Comparison of ENCODE assay signal across 21 cellular contexts in genomic region chr14:89347885-89348284, GRCh38.
A peak's percentile ranks its signal among the peaks of the same experiment; 100 is the strongest.
DNase-seq lines count a peak whose midpoint lies in the region; ATAC-seq, FAIRE-seq and TF ChIP-seq lines count a peak whose summit lies in the region.
"Had no signal": no experiment of that assay in that cellular context is flagged by ENCODE, and none has a peak within 500 bp of the region (broad histone marks: within the 10 kb centered on the region; RNA-seq: fewer than 3 reads in every experiment).

No MANE protein-coding gene starts in this region.

- no peak overlapping the region for H3K9ac ChIP-seq in HepG2 (ENCODE audit: insufficient read depth, low read depth, low read length)

- H3K9me3 ChIP-seq in HepG2 (ENCODE audit: low read length) (no peaks in the 10 kb centered on the region), right lobe of liver (no peaks in the 10 kb centered on the region), gastrocnemius medialis (no peaks in the 10 kb centered on the region)
- H3K9me3 ChIP-seq: A549, MG63 had no signal

- peak overlapping the region; percentile 47 for H3K27ac Mint-ChIP-seq in WTC11
- no peak overlapping the region for H3K27ac Mint-ChIP-seq in endothelial cell (ENCODE audit: unreplicated experiment)
- peak overlapping the region; percentile 67 for H3K27ac Mint-ChIP-seq in stimulated activated naive B cell treated with anti-CD40 and anti-IgM and Interleukin-4, amounts not matched to agents 10 μg/mL and 1 μg/mL and 100 μg/mL, for 72 hours

- intact Hi-C loops in HepG2 (cut with micrococcal nuclease; ENCODE audit: unreplicated experiment) = no loop called here
- intact Hi-C loops in right lobe of liver (cut with DNase I) = no loop called here
- intact Hi-C loops in gastrocnemius medialis (cut with DNase I; ENCODE audit: low total_unique reads) = loop anchor here (5.0 kb wide), 1 partner anchor 39 kb away; no protein-coding TSS in a partner anchor

- H3K4me2 ChIP-seq in HepG2 (ENCODE audit: low read depth, low read length) = no peak overlapping the region
- H3K4me2 ChIP-seq: A549 had no signal

- POLR2A ChIA-PET in HepG2 (lab: Yijun Ruan, JAX) (no interaction called here), WTC11 (lab: Charles Lee) (no interaction called here)

- H3K27me3 ChIP-seq in HepG2 (ENCODE audit: control insufficient read depth in 1 of 2, insufficient read depth in 2 of 2, low read length in 2 of 2) (no peaks in the 10 kb centered on the region), right lobe of liver (no peaks in the 10 kb centered on the region), gastrocnemius medialis (no peaks in the 10 kb centered on the region)
- H3K27me3 ChIP-seq: MG63 had no signal

- 100% methylated on average over 8 of the region's 10 CpGs for WGBS in HepG2 (ENCODE audit: low lambda C conversion rate)
- no CpG with 5 or more reads among the region's 10 CpGs for WGBS in right lobe of liver (ENCODE audit: insufficient coverage, low coverage, low lambda C conversion rate, missing lambda C conversion rate)

- H3K4me3 ChIP-seq in HepG2 (replicated peaks in 1 of 3; ENCODE audit: insufficient read depth in 1 of 3, low read depth in 2 of 3, low read length in 3 of 3) = no peak overlapping the region
- no peak overlapping the region for H3K4me3 ChIP-seq in right lobe of liver
- no peak overlapping the region for H3K4me3 ChIP-seq in gastrocnemius medialis
- H3K4me3 ChIP-seq: A549, MG63 had no signal

- FAIRE-seq in HepG2 (lab: Jason Lieb, UNC) = no peak
- FAIRE-seq: A549, HTR-8/SVneo had no signal

- TF ChIP-seq EP300 in HepG2 (IDR thresholded peaks at IDR 0.05; ENCODE audit: low read depth in 2 of 2, low read length in 2 of 2) (no peak), HepG2 (CRISPR knock-in tag; IDR thresholded peaks at IDR 0.05; ENCODE audit: borderline replicate concordance) (no peak)

- peaks cover 50% of the 10 kb centered on the region for H3K4me1 ChIP-seq in HepG2 (ENCODE audit: insufficient read depth, low read length)
- H3K4me1 ChIP-seq in right lobe of liver = peaks cover 0 to 40% (median 12%) of the 10 kb centered on the region in 4 donors
- H3K4me1 ChIP-seq in gastrocnemius medialis = peaks cover 68 to 69% of the 10 kb centered on the region in 2 donors

- no peak for TF ChIP-seq CTCF in HepG2 (CRISPR knock-in tag; IDR thresholded peaks at IDR 0.05)
- TF ChIP-seq CTCF in right lobe of liver (IDR thresholded peaks at IDR 0.05) = no peak
- TF ChIP-seq CTCF in WTC11 (IDR thresholded peaks at IDR 0.05) = no peak
- no peak for TF ChIP-seq CTCF in endothelial cell (IDR thresholded peaks at IDR 0.05; ENCODE audit: unreplicated experiment)
- TF ChIP-seq CTCF in gastrocnemius medialis (IDR thresholded peaks at IDR 0.05 in 4 of 5, conservative IDR thresholded peaks at IDR 0.05 in 1 of 5) = no peak

- no peak for TF ChIP-seq POLR2A in HepG2 (IDR thresholded peaks at IDR 0.05; ENCODE audit: insufficient read depth in 1 of 2, low read depth in 2 of 2, low read length in 2 of 2)
- no peak for TF ChIP-seq POLR2A in right lobe of liver (IDR thresholded peaks at IDR 0.05)
- TF ChIP-seq POLR2A in gastrocnemius medialis (IDR thresholded peaks at IDR 0.05) = no peak

- CTCF ChIA-PET in HepG2 (lab: Yijun Ruan, JAX; ENCODE audit: low intra/inter-chr PET ratio, low total read pairs) (no interaction called here), WTC11 (lab: Charles Lee) (no interaction called here)

- H3K36me3 Mint-ChIP-seq in WTC11 (peaks cover 54% of the 10 kb centered on the region), endothelial cell (ENCODE audit: low read depth, unreplicated experiment) (peaks cover 32% of the 10 kb centered on the region)
- peaks cover 65 to 72% of the 10 kb centered on the region in 2 donors for H3K36me3 Mint-ChIP-seq in stimulated activated naive B cell treated with anti-CD40 and anti-IgM and Interleukin-4, amounts not matched to agents 10 μg/mL and 1 μg/mL and 100 μg/mL, for 72 hours

- TF ChIP-seq RAD21 in HepG2 (CRISPR knock-in tag; IDR thresholded peaks at IDR 0.05) = no peak

- in situ Hi-C loops in HepG2 (cut with HindIII; ENCODE audit: extremely low pct_ligation_motif_present, low pct_unique_long_range_greater_than_20kb) = no loop called here
- in situ Hi-C loops in gastrocnemius medialis (cut with MboI; ENCODE audit: low sequenced_read_pairs in 4 of 4) = no loop called here

- H3K9me3 Mint-ChIP-seq in WTC11 (0 out of 2 replicates have a peak, but pooled peaks cover 11% of the 10 kb centered on the region), endothelial cell (ENCODE audit: unreplicated experiment) (no peaks in the 10 kb centered on the region)
- no peaks in the 10 kb centered on the region for H3K9me3 Mint-ChIP-seq in stimulated activated naive B cell treated with anti-CD40 and anti-IgM and Interleukin-4, amounts not matched to agents 10 μg/mL and 1 μg/mL and 100 μg/mL, for 72 hours
- H3K9me3 Mint-ChIP-seq: CD4-positive, CD25-positive, alpha-beta regulatory T cell had no signal

- no peak overlapping the region for H3K4me3 Mint-ChIP-seq in WTC11
- H3K4me3 Mint-ChIP-seq in endothelial cell (ENCODE audit: unreplicated experiment) = peak overlapping the region; percentile 31
- H3K4me3 Mint-ChIP-seq in stimulated activated naive B cell treated with anti-CD40 and anti-IgM and Interleukin-4, amounts not matched to agents 10 μg/mL and 1 μg/mL and 100 μg/mL, for 72 hours = peak overlapping the region in 1 of 2 donors; percentile 21
- H3K4me3 Mint-ChIP-seq: CD4-positive, CD25-positive, alpha-beta regulatory T cell had no signal

- no peak for DNase-seq in HepG2 (ENCODE audit: low spot score)
- DNase-seq in right lobe of liver = no peak
- DNase-seq in WTC11 (ENCODE audit: low spot score) = no peak
- no peak for DNase-seq in endothelial cell (ENCODE audit: low spot score)
- no peak for DNase-seq in stimulated activated naive B cell treated with anti-CD40 and anti-IgM and Interleukin-4, amounts not matched to agents 10 μg/mL and 1 μg/mL and 100 μg/mL, for 72 hours
- DNase-seq in SK-N-DZ (ENCODE audit: low spot score) = no peak
- no peak for DNase-seq in gastrocnemius medialis
- DNase-seq: CD4-positive, CD25-positive, alpha-beta regulatory T cell; GOT3; HCEC 1CT; Kasumi-1; MG63; NCI-H1417; NCI-H1694 treated with DMSO at 0.1 percent for 48 hours; NCI-H446; NCI-H526; PC-3; Right ventricle myocardium superior had no signal

- H3K79me2 ChIP-seq in HepG2 (ENCODE audit: insufficient read depth, low read length) = peaks cover 61% of the 10 kb centered on the region

- H3K4me1 Mint-ChIP-seq in WTC11 (peaks cover 90% of the 10 kb centered on the region), endothelial cell (ENCODE audit: unreplicated experiment) (peaks cover 33% of the 10 kb centered on the region)
- peaks cover 35 to 57% of the 10 kb centered on the region in 2 donors for H3K4me1 Mint-ChIP-seq in stimulated activated naive B cell treated with anti-CD40 and anti-IgM and Interleukin-4, amounts not matched to agents 10 μg/mL and 1 μg/mL and 100 μg/mL, for 72 hours

- H2AFZ ChIP-seq in HepG2 (ENCODE audit: low read length) = no peak overlapping the region

- H3K27me3 Mint-ChIP-seq in WTC11 (ENCODE audit: low read depth) = no peaks in the 10 kb centered on the region
- peaks cover 6% of the 10 kb centered on the region for H3K27me3 Mint-ChIP-seq in endothelial cell (ENCODE audit: unreplicated experiment)
- no peaks in the 10 kb centered on the region for H3K27me3 Mint-ChIP-seq in stimulated activated naive B cell treated with anti-CD40 and anti-IgM and Interleukin-4, amounts not matched to agents 10 μg/mL and 1 μg/mL and 100 μg/mL, for 72 hours
- H3K27me3 Mint-ChIP-seq: CD4-positive, CD25-positive, alpha-beta regulatory T cell had no signal

- no peaks in the 10 kb centered on the region for H4K20me1 ChIP-seq in HepG2 (ENCODE audit: insufficient read depth, low read length)

- H3K27ac ChIP-seq in HepG2 (ENCODE audit: extremely low read length, insufficient read depth, low read length) = no peak overlapping the region
- no peak overlapping the region for H3K27ac ChIP-seq in right lobe of liver
- peak overlapping the region in 1 of 4 donors; percentile 79 for H3K27ac ChIP-seq in gastrocnemius medialis
- H3K27ac ChIP-seq: A549 had no signal

- H3K36me3 ChIP-seq in HepG2 (replicated peaks in 1 of 2; ENCODE audit: control insufficient read depth in 1 of 2, insufficient read depth in 2 of 2, low read length in 2 of 2) (peaks cover 23 to 58% of the 10 kb centered on the region in 2 experiments), right lobe of liver (no peaks in the 10 kb centered on the region), gastrocnemius medialis (no peaks in the 10 kb centered on the region)
- H3K36me3 ChIP-seq: MG63 had no signal

- no TSS peak for BruUV-seq in HepG2 (replicated peaks; lab: Mats Ljungman, UMichigan)

- ATAC-seq in HepG2 (no peak), right lobe of liver (no peak), WTC11 (no peak), GM21447 (IDR thresholded peaks at IDR 0.05; ENCODE audit: unreplicated experiment) (no peak), gastrocnemius medialis (no peak)
- ATAC-seq in stimulated activated naive B cell treated with anti-CD40 and anti-IgM and Interleukin-4, amounts not matched to agents 10 μg/mL and 1 μg/mL and 100 μg/mL, for 72 hours (replicated peaks) = peak in 1 of 2 donors; percentile 29
- ATAC-seq: A549, PC-3 had no signal

TF ChIP-seq in HepG2, 621 proteins besides CTCF, POLR2A, EP300 and RAD21 (continues in another document):
- no peak for TF ChIP-seq MAFF (IDR thresholded peaks at IDR 0.05; ENCODE audit: low read depth, low read length)

TF ChIP-seq in WTC11, 78 proteins besides CTCF, POLR2A, EP300 and RAD21 (continues in another document):
- TF ChIP-seq ZNF317 (CRISPR knock-in tag; IDR thresholded peaks at IDR 0.05; ENCODE audit: borderline replicate concordance, low read depth) (no peak), SMAD3 (CRISPR knock-in tag; IDR thresholded peaks at IDR 0.05; ENCODE audit: borderline replicate concordance) (no peak), ELF4 (CRISPR knock-in tag; IDR thresholded peaks at IDR 0.05; ENCODE audit: low read depth) (no peak), CREM (CRISPR knock-in tag; IDR thresholded peaks at IDR 0.05) (no peak), OVOL2 (CRISPR knock-in tag; IDR thresholded peaks at IDR 0.05; ENCODE audit: borderline replicate concordance) (no peak)
